16 cellular contexts compared by ENCODE assay signal in the genomic region with DNA sequence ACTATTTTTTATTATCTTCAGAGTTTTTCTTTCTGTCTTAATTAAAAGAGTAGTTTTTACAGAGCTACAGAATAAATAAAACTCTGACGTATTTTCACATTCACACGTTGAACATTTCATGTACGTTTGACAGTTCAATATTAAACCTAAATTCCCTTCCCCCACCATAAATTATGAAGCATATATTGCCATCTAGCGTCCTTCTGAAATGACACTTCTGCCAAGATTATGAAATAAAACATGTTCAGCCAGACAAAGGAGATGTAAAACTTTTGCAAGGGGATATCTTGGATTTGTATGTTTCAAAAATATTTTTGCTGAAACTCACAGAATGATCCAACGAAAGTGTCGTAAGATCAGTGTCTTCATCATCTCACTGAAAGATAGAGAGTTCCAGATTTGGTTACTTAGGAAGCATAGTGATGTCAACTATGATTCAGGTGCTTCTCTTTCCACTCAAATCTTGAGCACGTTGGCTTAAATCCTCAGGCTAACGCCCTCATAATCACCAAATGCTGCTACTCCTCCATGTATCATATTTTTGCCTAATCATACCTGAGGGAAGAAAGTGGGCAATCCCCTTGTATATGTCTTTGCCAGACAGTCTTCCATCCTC.
DNase-seq lines count a peak whose midpoint lies in the region; ATAC-seq, FAIRE-seq and TF ChIP-seq lines count a peak whose summit lies in the region.
"Had no signal": no experiment of that assay in that cellular context is flagged by ENCODE, and none has a peak within 500 bp of the region (broad histone marks: within the 10 kb centered on the region; RNA-seq: fewer than 3 reads in every experiment).

No MANE protein-coding gene starts in this region.

- CTCF ChIA-PET in activated CD4-positive, alpha-beta T cell treated with anti-CD3 and anti-CD28 coated beads, Interleukin-2, amount 10 ng/mL, durations not matched to agents 7 days and 5 days (lab: Charles Lee): no interaction called here

- H3K9me3 Mint-ChIP-seq in activated CD4-positive, alpha-beta T cell treated with anti-CD3 and anti-CD28 coated beads, Interleukin-2, amount 10 ng/mL, durations not matched to agents 7 days and 5 days: peaks cover 2% of the 10 kb centered on the region
- H3K9me3 Mint-ChIP-seq in activated T-cell treated with anti-CD3 and anti-CD28 coated beads, Interleukin-2, amount 50 U/mL, for 24 hours: peaks cover 4% of the 10 kb centered on the region
- H3K9me3 Mint-ChIP-seq: nephron progenitor cell had no signal

- no peaks in the 10 kb centered on the region for H3K27me3 Mint-ChIP-seq in activated CD4-positive, alpha-beta T cell treated with anti-CD3 and anti-CD28 coated beads, Interleukin-2, amount 10 ng/mL, durations not matched to agents 7 days and 5 days
- no peaks in the 10 kb centered on the region for H3K27me3 Mint-ChIP-seq in activated T-cell treated with anti-CD3 and anti-CD28 coated beads, Interleukin-2, amount 50 U/mL, for 24 hours

- no peaks in the 10 kb centered on the region for H3K9me3 ChIP-seq in DND-41 (ENCODE audit: insufficient read depth, low read length, severe bottlenecking)
- no peaks in the 10 kb centered on the region for H3K9me3 ChIP-seq in RWPE2 (ENCODE audit: severe bottlenecking)
- no peaks in the 10 kb centered on the region for H3K9me3 ChIP-seq in gastroesophageal sphincter
- no peaks in the 10 kb centered on the region for H3K9me3 ChIP-seq in colonic mucosa

- WGBS in gastroesophageal sphincter (ENCODE audit: low coverage in 1 of 2), 2 donors: 11 to 30% methylated on average over 4 to 8 of the region's 8 CpGs

- no peak for ATAC-seq in DND-41 (ENCODE audit: insufficient read depth, low read depth)
- no peak for ATAC-seq in RWPE2 (ENCODE audit: low read depth)
- ATAC-seq in gastroesophageal sphincter: peak; percentile 58
- no peak for ATAC-seq in GM21390 (IDR thresholded peaks at IDR 0.05; ENCODE audit: unreplicated experiment)
- ATAC-seq: activated T-cell treated with anti-CD3 and anti-CD28 coated beads, Interleukin-2, amount 50 U/mL, for 72 hours; left ventricle myocardium superior had no signal

- TF ChIP-seq POLR2A in gastroesophageal sphincter (IDR thresholded peaks at IDR 0.05): no peak

- H4K20me1 ChIP-seq in DND-41 (ENCODE audit: insufficient read depth, low read length): no peaks in the 10 kb centered on the region

- H3K27me3 ChIP-seq in DND-41 (ENCODE audit: insufficient read depth, low read length, poor library complexity) (no peaks in the 10 kb centered on the region), RWPE2 (ENCODE audit: insufficient read depth, poor library complexity, severe bottlenecking) (no peaks in the 10 kb centered on the region), gastroesophageal sphincter (no peaks in the 10 kb centered on the region), colonic mucosa (no peaks in the 10 kb centered on the region)

- H3K4me1 ChIP-seq in DND-41 (ENCODE audit: insufficient read depth, low read length): no peaks in the 10 kb centered on the region
- H3K4me1 ChIP-seq in RWPE2 (ENCODE audit: insufficient read depth, poor library complexity, severe bottlenecking): no peaks in the 10 kb centered on the region
- H3K4me1 ChIP-seq in gastroesophageal sphincter: no peaks in the 10 kb centered on the region
- H3K4me1 ChIP-seq in colonic mucosa: no peaks in the 10 kb centered on the region

- H2AFZ ChIP-seq in DND-41 (ENCODE audit: low read depth, low read length): no peak overlapping the region

- H3K36me3 ChIP-seq in DND-41 (ENCODE audit: insufficient read depth, low read length): no peaks in the 10 kb centered on the region
- no peaks in the 10 kb centered on the region for H3K36me3 ChIP-seq in RWPE2 (ENCODE audit: low read depth)
- H3K36me3 ChIP-seq in gastroesophageal sphincter: no peaks in the 10 kb centered on the region
- H3K36me3 ChIP-seq in colonic mucosa: no peaks in the 10 kb centered on the region

- FAIRE-seq in HTR-8/SVneo (lab: Jason Lieb, UNC): no peak
- FAIRE-seq: G401.6 had no signal

- H3K27ac ChIP-seq in DND-41 (ENCODE audit: low read length) (no peak overlapping the region), RWPE2 (ENCODE audit: poor library complexity, severe bottlenecking) (no peak overlapping the region), gastroesophageal sphincter (no peak overlapping the region), colonic mucosa (no peak overlapping the region)
- H3K27ac ChIP-seq: HL-60 had no signal

- H3K36me3 Mint-ChIP-seq in activated CD4-positive, alpha-beta T cell treated with anti-CD3 and anti-CD28 coated beads, Interleukin-2, amount 10 ng/mL, durations not matched to agents 7 days and 5 days (ENCODE audit: low read depth): no peaks in the 10 kb centered on the region
- H3K36me3 Mint-ChIP-seq in activated T-cell treated with anti-CD3 and anti-CD28 coated beads, Interleukin-2, amount 50 U/mL, for 24 hours (ENCODE audit: low read depth): no peaks in the 10 kb centered on the region

- H3K79me2 ChIP-seq in DND-41 (ENCODE audit: insufficient read depth, low read length): no peaks in the 10 kb centered on the region

- no peak overlapping the region for H3K4me3 Mint-ChIP-seq in activated CD4-positive, alpha-beta T cell treated with anti-CD3 and anti-CD28 coated beads, Interleukin-2, amount 10 ng/mL, durations not matched to agents 7 days and 5 days
- no peak overlapping the region for H3K4me3 Mint-ChIP-seq in activated T-cell treated with anti-CD3 and anti-CD28 coated beads, Interleukin-2, amount 50 U/mL, for 24 hours
- H3K4me3 Mint-ChIP-seq: activated T-cell treated with anti-CD3 and anti-CD28 coated beads, Interleukin-2, amount 50 U/mL, for 72 hours; nephron progenitor cell had no signal

- POLR2A ChIA-PET in activated CD4-positive, alpha-beta T cell treated with anti-CD3 and anti-CD28 coated beads, Interleukin-2, amount 10 ng/mL, durations not matched to agents 7 days and 5 days (lab: Charles Lee): no interaction called here

- H3K4me1 Mint-ChIP-seq in activated CD4-positive, alpha-beta T cell treated with anti-CD3 and anti-CD28 coated beads, Interleukin-2, amount 10 ng/mL, durations not matched to agents 7 days and 5 days: no peaks in the 10 kb centered on the region
- no peaks in the 10 kb centered on the region for H3K4me1 Mint-ChIP-seq in activated T-cell treated with anti-CD3 and anti-CD28 coated beads, Interleukin-2, amount 50 U/mL, for 24 hours (ENCODE audit: low read depth)
- H3K4me1 Mint-ChIP-seq: nephron progenitor cell had no signal

- H3K4me3 ChIP-seq in DND-41 (ENCODE audit: low read depth in 1 of 2, low read length in 2 of 2) (no peak overlapping the region), RWPE2 (ENCODE audit: severe bottlenecking) (no peak overlapping the region), gastroesophageal sphincter (no peak overlapping the region), colonic mucosa (no peak overlapping the region)

- TF ChIP-seq CTCF in DND-41 (IDR thresholded peaks at IDR 0.05; ENCODE audit: borderline replicate concordance, extremely low read depth, low read length, poor library complexity, severe bottlenecking) (peak; percentile 34), RWPE2 (IDR thresholded peaks at IDR 0.05; ENCODE audit: poor library complexity, severe bottlenecking) (peak; percentile 55), gastroesophageal sphincter (IDR thresholded peaks at IDR 0.05) (no peak), colonic mucosa (IDR thresholded peaks at IDR 0.05) (no peak)

- TF ChIP-seq EP300 in gastroesophageal sphincter (IDR thresholded peaks at IDR 0.05): no peak

- H3K4me2 ChIP-seq in DND-41 (ENCODE audit: insufficient read depth, low read length): no peak overlapping the region

- DNase-seq in DND-41: no peak
- peak; percentile 3 for DNase-seq in HTR-8/SVneo (ENCODE audit: insufficient read length, low spot score)
- DNase-seq in RWPE2 (ENCODE audit: low spot score): no peak
- DNase-seq in activated CD4-positive, alpha-beta T cell treated with anti-CD3 and anti-CD28 coated beads, Interleukin-2, amount 10 ng/mL, durations not matched to agents 7 days and 5 days: no peak
- no peak for DNase-seq in activated T-cell treated with anti-CD3 and anti-CD28 coated beads, Interleukin-2, amount 50 U/mL, for 24 hours
- no peak for DNase-seq in colonic mucosa
- DNase-seq: activated CD4-positive, CD25-positive, alpha-beta regulatory T cell treated with anti-CD3 and anti-CD28 coated beads, Interleukin-2, amount 50 U/mL, for 72 hours; activated T-cell treated with anti-CD3 and anti-CD28 coated beads, Interleukin-2, amount 50 U/mL, for 72 hours; anterior cingulate cortex; effector CD8-positive, alpha-beta T cell; left ventricle myocardium superior; nephron progenitor cell had no signal

- intact Hi-C loops in colonic mucosa (cut with DNase I): no loop called here

- H3K27ac Mint-ChIP-seq in activated CD4-positive, alpha-beta T cell treated with anti-CD3 and anti-CD28 coated beads, Interleukin-2, amount 10 ng/mL, durations not matched to agents 7 days and 5 days: no peak overlapping the region
- H3K27ac Mint-ChIP-seq in activated T-cell treated with anti-CD3 and anti-CD28 coated beads, Interleukin-2, amount 50 U/mL, for 24 hours: no peak overlapping the region
- H3K27ac Mint-ChIP-seq: activated T-cell treated with anti-CD3 and anti-CD28 coated beads, Interleukin-2, amount 50 U/mL, for 72 hours; nephron progenitor cell had no signal

- H3K9ac ChIP-seq in DND-41 (ENCODE audit: low read depth, low read length) (no peak overlapping the region), colonic mucosa (ENCODE audit: low read depth in 2 of 2, low read length in 2 of 2) (no peak overlapping the region)

Comparison
In these comparisons a context has a peak if more than half of its experiments do, and no peak if none do; other contexts are left out.
1. CTCF ChIP-seq: peak in DND-41 (single experiment) and RWPE2 (single experiment); none in gastroesophageal sphincter (0 of 4) and colonic mucosa (single experiment).